Comparison of ENCODE assay signal across 2 cellular contexts in the genomic region with DNA sequence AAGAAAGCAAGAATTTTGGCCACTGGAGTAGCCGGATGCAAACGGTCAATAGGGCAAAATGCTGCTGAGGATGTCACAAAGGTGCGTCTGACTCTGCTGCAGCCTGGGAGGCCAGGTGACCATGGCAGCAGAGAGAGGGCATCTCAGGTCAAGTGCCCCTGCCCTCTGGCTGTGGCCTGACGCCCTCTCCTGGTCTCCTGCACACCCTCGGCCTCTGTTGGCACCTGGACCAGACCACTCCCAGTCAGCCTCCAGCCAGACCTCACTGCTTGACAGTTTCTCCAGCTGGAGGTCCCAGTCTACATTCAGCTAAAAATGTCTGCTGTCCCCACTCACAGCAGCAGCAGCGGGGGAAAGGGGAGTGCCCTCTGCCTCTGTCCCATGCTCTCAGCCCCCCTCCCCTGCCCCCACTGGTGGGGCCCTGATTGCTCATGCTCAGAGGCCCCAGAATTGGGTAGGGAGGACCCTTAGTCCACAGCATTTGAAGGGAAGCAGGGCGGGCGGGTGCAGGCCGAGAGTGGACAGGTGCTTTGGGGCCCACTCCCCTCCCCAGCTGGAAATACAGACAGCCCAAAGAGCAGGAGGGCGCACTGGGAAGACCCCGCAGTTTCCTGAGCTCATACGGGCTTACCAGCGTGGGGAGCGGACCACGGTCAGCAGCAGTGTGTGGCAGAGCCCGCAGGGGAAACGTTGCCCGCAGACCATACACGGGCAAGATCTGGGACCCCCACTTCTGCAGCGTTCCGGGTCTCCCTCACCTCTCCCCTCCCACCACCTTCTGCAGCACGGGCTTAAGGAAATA.
TF ChIP-seq lines count a peak whose summit lies in the region.

No MANE protein-coding gene starts in this region.

TF ChIP-seq in SK-N-SH, 30 proteins besides CTCF, POLR2A, EP300 and RAD21 (continued from another document):
- TF ChIP-seq, protein P1, sequence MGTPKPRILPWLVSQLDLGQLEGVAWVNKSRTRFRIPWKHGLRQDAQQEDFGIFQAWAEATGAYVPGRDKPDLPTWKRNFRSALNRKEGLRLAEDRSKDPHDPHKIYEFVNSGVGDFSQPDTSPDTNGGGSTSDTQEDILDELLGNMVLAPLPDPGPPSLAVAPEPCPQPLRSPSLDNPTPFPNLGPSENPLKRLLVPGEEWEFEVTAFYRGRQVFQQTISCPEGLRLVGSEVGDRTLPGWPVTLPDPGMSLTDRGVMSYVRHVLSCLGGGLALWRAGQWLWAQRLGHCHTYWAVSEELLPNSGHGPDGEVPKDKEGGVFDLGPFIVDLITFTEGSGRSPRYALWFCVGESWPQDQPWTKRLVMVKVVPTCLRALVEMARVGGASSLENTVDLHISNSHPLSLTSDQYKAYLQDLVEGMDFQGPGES (IDR thresholded peaks at IDR 0.05; ENCODE audit: low read depth, low read length): no peak
- TF ChIP-seq EZH2phosphoT487 (IDR thresholded peaks at IDR 0.05; ENCODE audit: borderline replicate concordance, low read depth) (no peak), FOXM1 (IDR thresholded peaks at IDR 0.05; ENCODE audit: low read depth) (no peak), FOXJ3 (CRISPR knock-in tag; IDR thresholded peaks at IDR 0.05) (no peak), RXRA (IDR thresholded peaks at IDR 0.05; ENCODE audit: borderline replicate concordance, low read depth) (no peak), SIN3A (IDR thresholded peaks at IDR 0.05; ENCODE audit: borderline replicate concordance, low read depth, low read length) (no peak), TEAD4 (IDR thresholded peaks at IDR 0.05; ENCODE audit: borderline replicate concordance, insufficient read depth) (no peak), NFIC (IDR thresholded peaks at IDR 0.05; ENCODE audit: borderline replicate concordance) (no peak)
- TF ChIP-seq, protein P2, sequence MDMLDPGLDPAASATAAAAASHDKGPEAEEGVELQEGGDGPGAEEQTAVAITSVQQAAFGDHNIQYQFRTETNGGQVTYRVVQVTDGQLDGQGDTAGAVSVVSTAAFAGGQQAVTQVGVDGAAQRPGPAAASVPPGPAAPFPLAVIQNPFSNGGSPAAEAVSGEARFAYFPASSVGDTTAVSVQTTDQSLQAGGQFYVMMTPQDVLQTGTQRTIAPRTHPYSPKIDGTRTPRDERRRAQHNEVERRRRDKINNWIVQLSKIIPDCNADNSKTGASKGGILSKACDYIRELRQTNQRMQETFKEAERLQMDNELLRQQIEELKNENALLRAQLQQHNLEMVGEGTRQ (IDR thresholded peaks at IDR 0.05; ENCODE audit: borderline replicate concordance, low read depth, low read length): no peak
- TF ChIP-seq, protein P3, sequence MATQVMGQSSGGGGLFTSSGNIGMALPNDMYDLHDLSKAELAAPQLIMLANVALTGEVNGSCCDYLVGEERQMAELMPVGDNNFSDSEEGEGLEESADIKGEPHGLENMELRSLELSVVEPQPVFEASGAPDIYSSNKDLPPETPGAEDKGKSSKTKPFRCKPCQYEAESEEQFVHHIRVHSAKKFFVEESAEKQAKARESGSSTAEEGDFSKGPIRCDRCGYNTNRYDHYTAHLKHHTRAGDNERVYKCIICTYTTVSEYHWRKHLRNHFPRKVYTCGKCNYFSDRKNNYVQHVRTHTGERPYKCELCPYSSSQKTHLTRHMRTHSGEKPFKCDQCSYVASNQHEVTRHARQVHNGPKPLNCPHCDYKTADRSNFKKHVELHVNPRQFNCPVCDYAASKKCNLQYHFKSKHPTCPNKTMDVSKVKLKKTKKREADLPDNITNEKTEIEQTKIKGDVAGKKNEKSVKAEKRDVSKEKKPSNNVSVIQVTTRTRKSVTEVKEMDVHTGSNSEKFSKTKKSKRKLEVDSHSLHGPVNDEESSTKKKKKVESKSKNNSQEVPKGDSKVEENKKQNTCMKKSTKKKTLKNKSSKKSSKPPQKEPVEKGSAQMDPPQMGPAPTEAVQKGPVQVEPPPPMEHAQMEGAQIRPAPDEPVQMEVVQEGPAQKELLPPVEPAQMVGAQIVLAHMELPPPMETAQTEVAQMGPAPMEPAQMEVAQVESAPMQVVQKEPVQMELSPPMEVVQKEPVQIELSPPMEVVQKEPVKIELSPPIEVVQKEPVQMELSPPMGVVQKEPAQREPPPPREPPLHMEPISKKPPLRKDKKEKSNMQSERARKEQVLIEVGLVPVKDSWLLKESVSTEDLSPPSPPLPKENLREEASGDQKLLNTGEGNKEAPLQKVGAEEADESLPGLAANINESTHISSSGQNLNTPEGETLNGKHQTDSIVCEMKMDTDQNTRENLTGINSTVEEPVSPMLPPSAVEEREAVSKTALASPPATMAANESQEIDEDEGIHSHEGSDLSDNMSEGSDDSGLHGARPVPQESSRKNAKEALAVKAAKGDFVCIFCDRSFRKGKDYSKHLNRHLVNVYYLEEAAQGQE (IDR thresholded peaks at IDR 0.05; ENCODE audit: low read depth, low read length): no peak

TF ChIP-seq in SK-N-SH treated with all-trans-retinoic acid at 6 μM for 48 hours, 23 proteins besides CTCF, POLR2A, EP300 and RAD21 (continued from another document):
- TF ChIP-seq, protein P4, sequence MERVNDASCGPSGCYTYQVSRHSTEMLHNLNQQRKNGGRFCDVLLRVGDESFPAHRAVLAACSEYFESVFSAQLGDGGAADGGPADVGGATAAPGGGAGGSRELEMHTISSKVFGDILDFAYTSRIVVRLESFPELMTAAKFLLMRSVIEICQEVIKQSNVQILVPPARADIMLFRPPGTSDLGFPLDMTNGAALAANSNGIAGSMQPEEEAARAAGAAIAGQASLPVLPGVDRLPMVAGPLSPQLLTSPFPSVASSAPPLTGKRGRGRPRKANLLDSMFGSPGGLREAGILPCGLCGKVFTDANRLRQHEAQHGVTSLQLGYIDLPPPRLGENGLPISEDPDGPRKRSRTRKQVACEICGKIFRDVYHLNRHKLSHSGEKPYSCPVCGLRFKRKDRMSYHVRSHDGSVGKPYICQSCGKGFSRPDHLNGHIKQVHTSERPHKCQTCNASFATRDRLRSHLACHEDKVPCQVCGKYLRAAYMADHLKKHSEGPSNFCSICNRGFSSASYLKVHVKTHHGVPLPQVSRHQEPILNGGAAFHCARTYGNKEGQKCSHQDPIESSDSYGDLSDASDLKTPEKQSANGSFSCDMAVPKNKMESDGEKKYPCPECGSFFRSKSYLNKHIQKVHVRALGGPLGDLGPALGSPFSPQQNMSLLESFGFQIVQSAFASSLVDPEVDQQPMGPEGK (CRISPR knock-in tag; IDR thresholded peaks at IDR 0.05; ENCODE audit: borderline replicate concordance): no peak
- TF ChIP-seq ISL1 (CRISPR knock-in tag; IDR thresholded peaks at IDR 0.05) (no peak), ZFP3 (CRISPR knock-in tag; IDR thresholded peaks at IDR 0.05) (no peak), CSDC2 (CRISPR knock-in tag; IDR thresholded peaks at IDR 0.05) (no peak), ZFP30 (CRISPR knock-in tag; IDR thresholded peaks at IDR 0.05) (no peak), GLIS3 (CRISPR knock-in tag; IDR thresholded peaks at IDR 0.05) (no peak), OSR1 (CRISPR knock-in tag; IDR thresholded peaks at IDR 0.05) (no peak), ZC3H10 (CRISPR knock-in tag; IDR thresholded peaks at IDR 0.05) (no peak)
- TF ChIP-seq, protein P5, sequence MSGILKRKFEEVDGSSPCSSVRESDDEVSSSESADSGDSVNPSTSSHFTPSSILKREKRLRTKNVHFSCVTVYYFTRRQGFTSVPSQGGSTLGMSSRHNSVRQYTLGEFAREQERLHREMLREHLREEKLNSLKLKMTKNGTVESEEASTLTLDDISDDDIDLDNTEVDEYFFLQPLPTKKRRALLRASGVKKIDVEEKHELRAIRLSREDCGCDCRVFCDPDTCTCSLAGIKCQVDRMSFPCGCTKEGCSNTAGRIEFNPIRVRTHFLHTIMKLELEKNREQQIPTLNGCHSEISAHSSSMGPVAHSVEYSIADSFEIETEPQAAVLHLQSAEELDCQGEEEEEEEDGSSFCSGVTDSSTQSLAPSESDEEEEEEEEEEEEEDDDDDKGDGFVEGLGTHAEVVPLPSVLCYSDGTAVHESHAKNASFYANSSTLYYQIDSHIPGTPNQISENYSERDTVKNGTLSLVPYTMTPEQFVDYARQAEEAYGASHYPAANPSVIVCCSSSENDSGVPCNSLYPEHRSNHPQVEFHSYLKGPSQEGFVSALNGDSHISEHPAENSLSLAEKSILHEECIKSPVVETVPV (CRISPR knock-in tag; IDR thresholded peaks at IDR 0.05): no peak
- TF ChIP-seq, protein P6, sequence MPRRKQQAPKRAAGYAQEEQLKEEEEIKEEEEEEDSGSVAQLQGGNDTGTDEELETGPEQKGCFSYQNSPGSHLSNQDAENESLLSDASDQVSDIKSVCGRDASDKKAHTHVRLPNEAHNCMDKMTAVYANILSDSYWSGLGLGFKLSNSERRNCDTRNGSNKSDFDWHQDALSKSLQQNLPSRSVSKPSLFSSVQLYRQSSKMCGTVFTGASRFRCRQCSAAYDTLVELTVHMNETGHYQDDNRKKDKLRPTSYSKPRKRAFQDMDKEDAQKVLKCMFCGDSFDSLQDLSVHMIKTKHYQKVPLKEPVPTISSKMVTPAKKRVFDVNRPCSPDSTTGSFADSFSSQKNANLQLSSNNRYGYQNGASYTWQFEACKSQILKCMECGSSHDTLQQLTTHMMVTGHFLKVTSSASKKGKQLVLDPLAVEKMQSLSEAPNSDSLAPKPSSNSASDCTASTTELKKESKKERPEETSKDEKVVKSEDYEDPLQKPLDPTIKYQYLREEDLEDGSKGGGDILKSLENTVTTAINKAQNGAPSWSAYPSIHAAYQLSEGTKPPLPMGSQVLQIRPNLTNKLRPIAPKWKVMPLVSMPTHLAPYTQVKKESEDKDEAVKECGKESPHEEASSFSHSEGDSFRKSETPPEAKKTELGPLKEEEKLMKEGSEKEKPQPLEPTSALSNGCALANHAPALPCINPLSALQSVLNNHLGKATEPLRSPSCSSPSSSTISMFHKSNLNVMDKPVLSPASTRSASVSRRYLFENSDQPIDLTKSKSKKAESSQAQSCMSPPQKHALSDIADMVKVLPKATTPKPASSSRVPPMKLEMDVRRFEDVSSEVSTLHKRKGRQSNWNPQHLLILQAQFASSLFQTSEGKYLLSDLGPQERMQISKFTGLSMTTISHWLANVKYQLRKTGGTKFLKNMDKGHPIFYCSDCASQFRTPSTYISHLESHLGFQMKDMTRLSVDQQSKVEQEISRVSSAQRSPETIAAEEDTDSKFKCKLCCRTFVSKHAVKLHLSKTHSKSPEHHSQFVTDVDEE (CRISPR knock-in tag; IDR thresholded peaks at IDR 0.05): no peak
- TF ChIP-seq, protein P7, sequence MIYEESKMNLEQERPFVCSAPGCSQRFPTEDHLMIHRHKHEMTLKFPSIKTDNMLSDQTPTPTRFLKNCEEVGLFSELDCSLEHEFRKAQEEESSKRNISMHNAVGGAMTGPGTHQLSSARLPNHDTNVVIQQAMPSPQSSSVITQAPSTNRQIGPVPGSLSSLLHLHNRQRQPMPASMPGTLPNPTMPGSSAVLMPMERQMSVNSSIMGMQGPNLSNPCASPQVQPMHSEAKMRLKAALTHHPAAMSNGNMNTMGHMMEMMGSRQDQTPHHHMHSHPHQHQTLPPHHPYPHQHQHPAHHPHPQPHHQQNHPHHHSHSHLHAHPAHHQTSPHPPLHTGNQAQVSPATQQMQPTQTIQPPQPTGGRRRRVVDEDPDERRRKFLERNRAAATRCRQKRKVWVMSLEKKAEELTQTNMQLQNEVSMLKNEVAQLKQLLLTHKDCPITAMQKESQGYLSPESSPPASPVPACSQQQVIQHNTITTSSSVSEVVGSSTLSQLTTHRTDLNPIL (CRISPR knock-in tag; IDR thresholded peaks at IDR 0.05; ENCODE audit: low read depth): no peak
